Comparison of ENCODE assay signal across 2 cellular contexts in genomic region chr5:153654892-153655520, GRCh38.
A peak's percentile ranks its signal among the peaks of the same experiment; 100 is the strongest.
TF ChIP-seq lines count a peak whose summit lies in the region.

No MANE protein-coding gene starts in this region.

TF ChIP-seq in IMR-90, 13 proteins besides CTCF, POLR2A, EP300 and RAD21:
- TF ChIP-seq MAFK (IDR thresholded peaks at IDR 0.05; ENCODE audit: low read depth, low read length) = no peak
- no peak for TF ChIP-seq BHLHE40 (IDR thresholded peaks at IDR 0.05; ENCODE audit: low read depth, low read length)
- TF ChIP-seq RCOR1 (IDR thresholded peaks at IDR 0.05; ENCODE audit: insufficient replicate concordance, low read length) = no peak
- TF ChIP-seq MXI1 (IDR thresholded peaks at IDR 0.05; ENCODE audit: borderline replicate concordance, low read depth, low read length) = no peak
- no peak for TF ChIP-seq MAZ (IDR thresholded peaks at IDR 0.05; ENCODE audit: borderline replicate concordance, low read depth, low read length)
- TF ChIP-seq CEBPB (IDR thresholded peaks at IDR 0.05; ENCODE audit: low read depth, low read length) = no peak

TF ChIP-seq in HepG2, 621 proteins besides CTCF, POLR2A, EP300 and RAD21:
- TF ChIP-seq ZNF781 (CRISPR knock-in tag; IDR thresholded peaks at IDR 0.05; ENCODE audit: borderline replicate concordance, not compliant biosample characterization) (no peak), ONECUT2 (CRISPR knock-in tag; IDR thresholded peaks at IDR 0.05) (no peak), SNAPC5 (CRISPR knock-in tag; IDR thresholded peaks at IDR 0.05; ENCODE audit: borderline replicate concordance) (no peak), HNF1A (IDR thresholded peaks at IDR 0.05; ENCODE audit: low read depth) (peak; percentile 65; the same call in 1 of the 2 replicates), HNF1A (CRISPR knock-in tag; IDR thresholded peaks at IDR 0.05; ENCODE audit: borderline replicate concordance) (peak; percentile 50; the same call in 1 of the 2 replicates)
